Comparison of ENCODE assay signal across 11 cellular contexts in the genomic region with DNA sequence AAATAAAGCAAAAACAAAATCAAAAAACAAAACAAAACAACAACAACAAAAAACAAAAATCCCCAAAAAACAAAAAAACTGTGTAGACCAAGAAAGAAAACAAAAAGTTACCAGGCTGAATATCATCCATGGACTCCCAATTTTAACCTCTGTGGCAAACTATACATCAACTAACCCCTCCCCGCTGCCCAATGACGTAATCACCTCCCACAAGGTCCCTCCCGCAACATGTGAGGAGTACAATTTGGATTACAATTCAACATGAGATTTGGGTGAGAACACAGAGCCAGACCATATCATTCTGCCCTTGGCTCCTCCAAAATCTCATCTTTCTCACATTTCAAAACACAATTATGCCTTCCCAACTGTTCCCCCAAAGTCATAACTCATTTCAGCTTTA.
"Had no signal": no experiment of that assay in that cellular context is flagged by ENCODE, and none has a peak within 500 bp of the region (broad histone marks: within the 10 kb centered on the region; RNA-seq: fewer than 3 reads in every experiment).

No MANE protein-coding gene starts in this region.

- H3K9me3 ChIP-seq: HAP-1 had no signal

- H3K27ac ChIP-seq: GM23248 had no signal

- H3K4me1 ChIP-seq: HAP-1 had no signal

- H3K4me3 ChIP-seq: GM23248, GM23338, HAP-1 had no signal

- H3K27ac Mint-ChIP-seq: GM23338, HFFc6 had no signal

- ATAC-seq: GM23338, HCT116 had no signal

- FAIRE-seq: H1, H54 had no signal

- H3K9me3 Mint-ChIP-seq: HFFc6 had no signal

- H3K36me3 ChIP-seq: HAP-1 had no signal

- H3K9ac ChIP-seq: GM23248 had no signal

- H3K4me3 Mint-ChIP-seq: GM23338, H9, HFFc6 had no signal

- DNase-seq: GM23248, GOT3, H7, H9, HCEC 1CT, HFFc6 had no signal

- H3K4me2 ChIP-seq: GM23338 had no signal

- H2AFZ ChIP-seq: GM23248, GM23338 had no signal
